35 cellular contexts compared by ENCODE assay signal in genomic region chrX:24271262-24271661, GRCh38.
"Had no signal": no experiment of that assay in that cellular context is flagged by ENCODE, and none has a peak within 500 bp of the region (broad histone marks: within the 10 kb centered on the region; RNA-seq: fewer than 3 reads in every experiment).

No MANE protein-coding gene starts in this region.

- H3K4me3 ChIP-seq: MG63 had no signal

- H3K36me3 ChIP-seq: MG63 had no signal

- H3K9me3 ChIP-seq: MG63 had no signal

- DNase-seq: Karpas-422, Kasumi-1, MG63, MM.1S, MV-4-11, NCI-H1048, NCI-H1092, NCI-H1092 treated with DMSO at 0.1 percent for 48 hours, NCI-H1105, NCI-H1105 treated with DMSO at 0.1 percent for 48 hours, NCI-H1417, NCI-H1417 treated with DMSO at 0.1 percent for 48 hours, NCI-H1436, NCI-H1436 treated with DMSO at 0.1 percent for 48 hours, NCI-H146, NCI-H1694, NCI-H1694 treated with DMSO at 0.1 percent for 48 hours, NCI-H187, NCI-H187 treated with DMSO at 0.1 percent for 48 hours, NCI-H1930, NCI-H2029, NCI-H2029 treated with DMSO at 0.1 percent for 48 hours, NCI-H2081, NCI-H2081 treated with DMSO at 0.1 percent for 48 hours, NCI-H2107, NCI-H2171, NCI-H2171 treated with DMSO at 0.1 percent for 48 hours, NCI-H2227 treated with DMSO at 0.1 percent for 48 hours, NCI-H226, NCI-H345, NCI-H446, NCI-H446 treated with DMSO at 0.1 percent for 48 hours, NCI-H510A, NCI-H510A treated with DMSO at 0.1 percent for 48 hours, NCI-H524 had no signal
